9 cellular contexts compared by ENCODE assay signal in the genomic region with DNA sequence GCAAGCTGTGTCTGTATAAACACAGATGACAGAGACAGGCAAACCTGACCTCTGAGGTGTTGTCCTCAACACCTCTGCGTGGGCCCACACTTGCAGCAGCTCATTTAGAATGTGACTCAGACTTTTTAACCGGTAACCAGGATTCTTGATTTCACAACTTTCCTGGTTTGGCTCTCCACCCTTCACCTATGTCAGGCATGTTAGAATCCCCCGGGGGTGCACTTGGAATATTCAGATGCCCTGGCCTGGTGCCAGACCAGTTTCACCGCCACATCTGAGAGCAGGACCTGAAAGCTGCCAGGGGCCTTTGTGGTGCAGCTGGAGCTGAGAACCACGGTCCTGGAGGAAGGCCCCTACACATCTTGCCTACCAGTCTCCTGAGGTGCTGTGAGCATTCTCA. TPM values are rescaled to one million over a fixed set of nuclear protein-coding genes. Genes with fewer than 3 reads are reported as not detected.
A peak's percentile ranks its signal among the peaks of the same experiment; 100 is the strongest.
DNase-seq lines count a peak whose midpoint lies in the region; ATAC-seq and TF ChIP-seq lines count a peak whose summit lies in the region.
"Had no signal": no experiment of that assay in that cellular context is flagged by ENCODE, and none has a peak within 500 bp of the region (broad histone marks: within the 10 kb centered on the region; RNA-seq: fewer than 3 reads in every experiment).

No MANE protein-coding gene starts in this region.

- no peaks in the 10 kb centered on the region for H3K9me2 ChIP-seq in OCI-LY7 (ENCODE audit: insufficient read depth, low read length)

- CTCF ChIA-PET in CD4-positive, alpha-beta memory T cell (lab: Charles Lee; ENCODE audit: partially characterized antibody), result no interaction called here
- CTCF ChIA-PET in OCI-LY7 (lab: Charles Lee; ENCODE audit: unreplicated experiment), result no interaction called here

- peaks cover 5 to 30% (median 9%) of the 10 kb centered on the region in 4 donors for H3K4me1 Mint-ChIP-seq in CD4-positive, alpha-beta memory T cell
- peaks cover 33% of the 10 kb centered on the region for H3K4me1 Mint-ChIP-seq in central memory CD8-positive, alpha-beta T cell
- H3K4me1 Mint-ChIP-seq in naive B cell, result peaks cover 10 to 23% (median 21%) of the 10 kb centered on the region in 3 donors

- H3K4me3 Mint-ChIP-seq in CD4-positive, alpha-beta memory T cell, result no peak overlapping the region
- H3K4me3 Mint-ChIP-seq in central memory CD8-positive, alpha-beta T cell, result no peak overlapping the region
- H3K4me3 Mint-ChIP-seq in naive B cell, result no peak overlapping the region

- peaks cover 10% of the 10 kb centered on the region; the same call in 1 of the 2 replicates for H3K79me2 ChIP-seq in OCI-LY7 (ENCODE audit: insufficient read depth, low read depth, low read length)

- TF ChIP-seq CTCF in OCI-LY7 (conservative IDR thresholded peaks at IDR 0.05; ENCODE audit: low read length), result no peak

- H3K4me3 ChIP-seq in CD4-positive, alpha-beta memory T cell (ENCODE audit: low read length in 2 of 2), result no peak overlapping the region
- H3K4me3 ChIP-seq in OCI-LY7 (ENCODE audit: low read depth, low read length, poor library complexity, severe bottlenecking), result no peak overlapping the region

- H3K36me3 Mint-ChIP-seq in CD4-positive, alpha-beta memory T cell, result peaks cover 17 to 35% of the 10 kb centered on the region in 2 donors
- peaks cover 15% of the 10 kb centered on the region for H3K36me3 Mint-ChIP-seq in central memory CD8-positive, alpha-beta T cell (ENCODE audit: insufficient read depth)
- peaks cover 0 to 8% of the 10 kb centered on the region in 2 donors for H3K36me3 Mint-ChIP-seq in naive B cell

- H3K4me1 ChIP-seq in CD4-positive, alpha-beta memory T cell (ENCODE audit: insufficient read depth, low read length), result no peaks in the 10 kb centered on the region
- no peaks in the 10 kb centered on the region for H3K4me1 ChIP-seq in OCI-LY7 (ENCODE audit: insufficient read depth, low read length, poor library complexity, severe bottlenecking)

- no peaks in the 10 kb centered on the region for H3K27me3 Mint-ChIP-seq in CD4-positive, alpha-beta memory T cell
- H3K27me3 Mint-ChIP-seq in central memory CD8-positive, alpha-beta T cell, result no peaks in the 10 kb centered on the region
- H3K27me3 Mint-ChIP-seq in naive B cell, result no peaks in the 10 kb centered on the region

- no peak for DNase-seq in CD4-positive, alpha-beta memory T cell
- DNase-seq in NCI-H2107 (lab: John Stamatoyannopoulos, UW) (peak; percentile 39), naive B cell (no peak), MV-4-11 (lab: John Stamatoyannopoulos, UW) (no peak), OCI-LY7 (ENCODE audit: low spot score) (no peak)
- DNase-seq in central memory CD8-positive, alpha-beta T cell (ENCODE audit: low spot score in 2 of 2), result no peak
- DNase-seq: activated CD8-positive, alpha-beta memory T cell treated with anti-CD3 and anti-CD28 coated beads for 24 hours had no signal

- H3K9me3 Mint-ChIP-seq in CD4-positive, alpha-beta memory T cell, result no peaks in the 10 kb centered on the region
- H3K9me3 Mint-ChIP-seq in central memory CD8-positive, alpha-beta T cell, result no peaks in the 10 kb centered on the region
- no peaks in the 10 kb centered on the region for H3K9me3 Mint-ChIP-seq in naive B cell

- no peak overlapping the region for H2AFZ ChIP-seq in OCI-LY7 (ENCODE audit: low read length)

- no TSS peak for BruUV-seq in OCI-LY7 (replicated peaks; lab: Mats Ljungman, UMichigan)

- no peak overlapping the region for H3K27ac ChIP-seq in CD4-positive, alpha-beta memory T cell (ENCODE audit: low read depth, low read length)
- no peak overlapping the region for H3K27ac ChIP-seq in OCI-LY7 (ENCODE audit: low read depth, low read length, poor library complexity, severe bottlenecking)

- peaks cover 8% of the 10 kb centered on the region for H3K36me3 ChIP-seq in CD4-positive, alpha-beta memory T cell (ENCODE audit: insufficient read depth, low read length)
- peaks cover 51% of the 10 kb centered on the region; the same call in 1 of the 2 replicates for H3K36me3 ChIP-seq in OCI-LY7 (ENCODE audit: insufficient read depth, low read length)

- no peak overlapping the region for H3K4me2 ChIP-seq in OCI-LY7 (ENCODE audit: low read length)

- H3K27ac Mint-ChIP-seq in CD4-positive, alpha-beta memory T cell, result peak overlapping the region in 4 of 7 donors; percentile 9 to 65 (median 60)
- peak overlapping the region; percentile 88 for H3K27ac Mint-ChIP-seq in central memory CD8-positive, alpha-beta T cell (ENCODE audit: low read depth)
- peak overlapping the region in 5 of 6 donors; percentile 79 to 99 (median 82) for H3K27ac Mint-ChIP-seq in naive B cell

- intact Hi-C loops in CD4-positive, alpha-beta memory T cell (cut with micrococcal nuclease), result no loop called here
- intact Hi-C loops in OCI-LY7 (cut with micrococcal nuclease; ENCODE audit: unreplicated experiment), result no loop called here

- no peak for ATAC-seq in central memory CD8-positive, alpha-beta T cell (replicated peaks; ENCODE audit: extremely low read depth, poor library complexity, severe bottlenecking)
- ATAC-seq in naive B cell (ENCODE audit: low read depth in 2 of 2) (no peak), HG02973 (IDR thresholded peaks at IDR 0.05; ENCODE audit: unreplicated experiment) (no peak), HG02840 (IDR thresholded peaks at IDR 0.05; ENCODE audit: low FRiP score, unreplicated experiment) (no peak)

- H3K9me3 ChIP-seq in CD4-positive, alpha-beta memory T cell (ENCODE audit: control insufficient read depth in 1 of 2, low read length in 2 of 2), result no peaks in the 10 kb centered on the region
- H3K9me3 ChIP-seq in OCI-LY7 (ENCODE audit: low read length), result no peaks in the 10 kb centered on the region

- H3K27me3 ChIP-seq in CD4-positive, alpha-beta memory T cell (ENCODE audit: insufficient read depth, low read length), result no peaks in the 10 kb centered on the region

- no peaks in the 10 kb centered on the region for H4K20me1 ChIP-seq in OCI-LY7 (ENCODE audit: insufficient read depth, low read length)

- POLR2A ChIA-PET in CD4-positive, alpha-beta memory T cell (lab: Charles Lee; ENCODE audit: partially characterized antibody), result no interaction called here
- POLR2A ChIA-PET in OCI-LY7 (lab: Charles Lee), result interaction anchor here (0.6 kb wide), 1 partner anchor 235 kb away, joined by 5 read pairs; no protein-coding TSS in a partner anchor

RNA-seq across cellular contexts. Expression of gene DHODH, which starts 4.8 kb away (rescaled TPM):
- 1 to 10 TPM; 9.6 to 9.7 TPM for total RNA-seq in CD4-positive, alpha-beta memory T cell
- 10 to 100 TPM in 1 of 2 donors, 1 to 10 TPM in 1; 8.1 to 11.2 TPM for polyA plus RNA-seq in CD4-positive, alpha-beta memory T cell
- polyA plus RNA-seq in naive B cell (ENCODE audit: low read depth in 6 of 6), result 10 to 100 TPM in 2 of 6 donors, 1 to 10 TPM in 4; 4.3 to 13.0 (median 9.0) TPM
- total RNA-seq in OCI-LY7 (2014; rRNA removed; shearing (Covaris generic)), result 12.3 and 15.7 TPM in 2 replicates
- total RNA-seq in OCI-LY7 (2022), result 16.6 and 20.9 TPM in 2 replicates

RNA-seq across cellular contexts. Expression of gene PKD1L3, which starts 13.2 kb away (rescaled TPM):
- total RNA-seq in CD4-positive, alpha-beta memory T cell, result not detected
- polyA plus RNA-seq in CD4-positive, alpha-beta memory T cell, result not detected
- polyA plus RNA-seq in naive B cell (ENCODE audit: low read depth in 6 of 6), result not detected
- total RNA-seq in OCI-LY7 (2014; rRNA removed; shearing (Covaris generic)), result 0.09 TPM in 1 of 2 replicates, not detected in the other
- total RNA-seq in OCI-LY7 (2022), result not detected in 2 replicates

RNA-seq across cellular contexts. Expression of gene HP, which starts 40.9 kb away (rescaled TPM):
- not detected for total RNA-seq in CD4-positive, alpha-beta memory T cell
- polyA plus RNA-seq in CD4-positive, alpha-beta memory T cell, result not detected
- polyA plus RNA-seq in naive B cell (ENCODE audit: low read depth in 6 of 6), result under 1 TPM in 2 of 6 donors, not detected in 4; 0.38 to 0.53 TPM
- total RNA-seq in OCI-LY7 (2014; rRNA removed; shearing (Covaris generic)), result not detected in 2 replicates
- not detected in 2 replicates for total RNA-seq in OCI-LY7 (2022)

RNA-seq across cellular contexts. Expression of gene HPR, which starts 49.6 kb away (rescaled TPM):
- total RNA-seq in CD4-positive, alpha-beta memory T cell, result not detected
- polyA plus RNA-seq in CD4-positive, alpha-beta memory T cell, result not detected
- not detected for polyA plus RNA-seq in naive B cell (ENCODE audit: low read depth in 6 of 6)
- total RNA-seq in OCI-LY7 (2014; rRNA removed; shearing (Covaris generic)), result not detected in 2 replicates
- not detected in 2 replicates for total RNA-seq in OCI-LY7 (2022)
